22 cellular contexts compared by ENCODE assay signal in genomic region chr15:59366368-59367021, GRCh38. TPM values are rescaled to one million over a fixed set of nuclear protein-coding genes. Genes with fewer than 3 reads are reported as not detected.
A peak's percentile ranks its signal among the peaks of the same experiment; 100 is the strongest.
DNase-seq lines count a peak whose midpoint lies in the region; ATAC-seq, FAIRE-seq and TF ChIP-seq lines count a peak whose summit lies in the region.
"Had no signal": no experiment of that assay in that cellular context is flagged by ENCODE, and none has a peak within 500 bp of the region (broad histone marks: within the 10 kb centered on the region; RNA-seq: fewer than 3 reads in every experiment).

No MANE protein-coding gene starts in this region.

- DNase-seq in A549 (ENCODE audit: low read depth in 1 of 2, low spot score in 1 of 2) (peak in 1 of 2 experiments; percentile 55), HCT116 (ENCODE audit: low read depth, low spot score) (no peak), GM12878 (ENCODE audit: low read depth, low spot score) (no peak), hepatocyte (ENCODE audit: low spot score) (peak; percentile 23), pons (ENCODE audit: low spot score) (no peak), GM10248 (ENCODE audit: extremely low spot score) (no peak), lower leg skin (ENCODE audit: low spot score in 2 of 2) (no peak)
- DNase-seq: activated CD4-positive, alpha-beta T cell treated with anti-CD3 and anti-CD28 coated beads for 1 hour; activated CD8-positive, alpha-beta memory T cell treated with anti-CD3 and anti-CD28 coated beads, Interleukin-2, amount 50 U/mL, for 48 hours; activated naive CD4-positive, alpha-beta T cell treated with anti-CD3 and anti-CD28 coated beads for 36 hours; COR-L47; endodermal cell; kidney glomerular epithelial cell; MM.1S; naive thymus-derived CD4-positive, alpha-beta T cell; NCI-H2029; stimulated activated CD4-positive, alpha-beta T cell treated with anti-CD3 and anti-CD28 coated beads, Interleukin-2, amount 100 ng/mL, for 48 hours; stimulated activated CD8-positive, alpha-beta memory T cell treated with anti-CD3 and anti-CD28 coated beads, Interleukin-4, amount 100 ng/mL, for 48 hours; T-helper 17 cell had no signal

- peak overlapping the region; percentile 43 to 60; a peak in 4 of 6 replicates for H3K27ac ChIP-seq in A549
- H3K27ac ChIP-seq in HCT116 (ENCODE audit: low read depth, low read length): no peak overlapping the region
- no peak overlapping the region for H3K27ac ChIP-seq in GM12878 (ENCODE audit: control insufficient read depth, insufficient read depth)
- peak overlapping the region; percentile 29 for H3K27ac ChIP-seq in hepatocyte
- H3K27ac ChIP-seq: thoracic aorta had no signal

- H3K4me1 ChIP-seq in A549: peaks cover 83% of the 10 kb centered on the region
- peaks cover 10 to 59% of the 10 kb centered on the region in 2 experiments; a peak in 3 of 4 replicates for H3K4me1 ChIP-seq in HCT116 (ENCODE audit: control insufficient read depth in 1 of 2, insufficient read depth in 2 of 2, low read length in 2 of 2)
- peaks cover 10% of the 10 kb centered on the region for H3K4me1 ChIP-seq in GM12878 (ENCODE audit: control insufficient read depth, insufficient read depth, low read length)
- H3K4me1 ChIP-seq in hepatocyte (ENCODE audit: insufficient read depth): peaks cover 4% of the 10 kb centered on the region

- H3K27me3 ChIP-seq in HCT116 (ENCODE audit: insufficient read depth, low read length): no peaks in the 10 kb centered on the region
- no peaks in the 10 kb centered on the region for H3K27me3 ChIP-seq in GM12878 (replicated peaks in 1 of 2; ENCODE audit: control insufficient read depth in 2 of 2, insufficient read depth in 2 of 2, low read length in 1 of 2)
- H3K27me3 ChIP-seq in hepatocyte: no peaks in the 10 kb centered on the region

- peak overlapping the region; percentile 63 for H3K4me2 ChIP-seq in A549
- peak overlapping the region; percentile 14 for H3K4me2 ChIP-seq in HCT116 (ENCODE audit: low read length)
- peak overlapping the region; percentile 64 for H3K4me2 ChIP-seq in GM12878 (ENCODE audit: control insufficient read depth, insufficient read depth)
- no peak overlapping the region for H3K4me2 ChIP-seq in hepatocyte

- in situ Hi-C loops in GM12878 (cut with MboI): no loop called here

- H3K4me3 ChIP-seq in A549 (no peak overlapping the region), HCT116 (replicated peaks in 1 of 2; ENCODE audit: low read depth in 1 of 2, low read length in 2 of 2) (no peak overlapping the region), GM12878 (peak overlapping the region; percentile 75; the same call in 1 of the 2 replicates), hepatocyte (no peak overlapping the region), lower leg skin (ENCODE audit: low read depth, poor library complexity, severe bottlenecking) (no peak overlapping the region)
- H3K4me3 ChIP-seq: thoracic aorta had no signal

- no peaks in the 10 kb centered on the region for H3K36me3 ChIP-seq in HCT116 (ENCODE audit: control insufficient read depth in 1 of 2, insufficient read depth in 2 of 2, low read length in 2 of 2)
- peaks cover 0 to 8% of the 10 kb centered on the region in 2 experiments; a peak in 2 of 4 replicates for H3K36me3 ChIP-seq in GM12878 (ENCODE audit: control insufficient read depth in 2 of 2, insufficient read depth in 2 of 2, low read length in 1 of 2)
- no peaks in the 10 kb centered on the region for H3K36me3 ChIP-seq in hepatocyte (replicated peaks; ENCODE audit: insufficient read depth, low read depth)
- H3K36me3 ChIP-seq: thoracic aorta had no signal

- H3K9ac ChIP-seq in HCT116 (ENCODE audit: low read length) (no peak overlapping the region), GM12878 (ENCODE audit: control insufficient read depth, insufficient read depth, low read length) (no peak overlapping the region)

- FAIRE-seq in A549 (lab: Jason Lieb, UNC) (no peak), GM12878 (lab: Jason Lieb, UNC) (no peak)
- FAIRE-seq: bronchial epithelial cell had no signal

- TF ChIP-seq RAD21 in A549 (conservative IDR thresholded peaks at IDR 0.05 in 1 of 2, IDR thresholded peaks at IDR 0.05 in 1 of 2): no peak
- TF ChIP-seq RAD21 in HCT116 (IDR thresholded peaks at IDR 0.05; ENCODE audit: low read depth): no peak
- TF ChIP-seq RAD21 in GM12878 (IDR thresholded peaks at IDR 0.05; ENCODE audit: insufficient read depth, low read depth, low read length): no peak

- 59% methylated on average over 7 of the region's 7 CpGs for WGBS in A549 (ENCODE audit: missing lambda C conversion rate)
- WGBS in GM12878 (ENCODE audit: insufficient coverage, insufficient replicate concordance, low lambda C conversion rate, missing lambda C conversion rate): 65% methylated on average over 6 of the region's 7 CpGs
- WGBS in hepatocyte (ENCODE audit: low lambda C conversion rate, missing lambda C conversion rate): 53% methylated on average over 7 of the region's 7 CpGs
- WGBS in lower leg skin, 2 donors: 56% methylated on average over 7 of the region's 7 CpGs

- intact Hi-C loops in HCT116 (cut with micrococcal nuclease) (no loop called here), GM12878 (cut with micrococcal nuclease; ENCODE audit: unreplicated experiment) (loop anchor here (1.0 kb wide), 1 partner anchor 35 kb away; no protein-coding TSS in a partner anchor), lower leg skin (cut with DNase I; ENCODE audit: low total_unique reads) (loop anchor here (2.0 kb wide), 1 partner anchor 14 kb away; no protein-coding TSS in a partner anchor)

- SMC1A ChIA-PET in GM12878 (lab: Charles Lee; ENCODE audit: uncharacterized antibody, unreplicated experiment): interaction anchor here (0.9 to 2.5 kb wide), 9 partner anchors 9 to 119 kb away, joined by 3 to 7 read pairs (median 7); no protein-coding TSS in a partner anchor

- H4K20me1 ChIP-seq in HCT116 (ENCODE audit: insufficient read depth): no peaks in the 10 kb centered on the region
- no peaks in the 10 kb centered on the region; the same call in 1 of the 2 replicates for H4K20me1 ChIP-seq in GM12878 (ENCODE audit: control insufficient read depth, insufficient read depth)
- H4K20me1 ChIP-seq in hepatocyte (ENCODE audit: insufficient read depth, poor library complexity, severe bottlenecking): peaks cover 9% of the 10 kb centered on the region

- TF ChIP-seq EP300 in A549 (IDR thresholded peaks at IDR 0.05): no peak
- TF ChIP-seq EP300 in GM12878 (IDR thresholded peaks at IDR 0.05; ENCODE audit: borderline replicate concordance in 1 of 2, control insufficient read depth in 1 of 2, low read depth in 2 of 2, low read length in 2 of 2): no peak

- H2AFZ ChIP-seq in HCT116 (ENCODE audit: low read depth, low read length, poor library complexity, severe bottlenecking) (no peak overlapping the region), GM12878 (ENCODE audit: control insufficient read depth, low read depth, low read length) (no peak overlapping the region), hepatocyte (no peak overlapping the region)

- H3K79me2 ChIP-seq in HCT116 (ENCODE audit: insufficient read depth, low read length) (peaks cover 89% of the 10 kb centered on the region), GM12878 (ENCODE audit: control insufficient read depth, insufficient read depth, low read length) (peaks cover 94% of the 10 kb centered on the region), hepatocyte (peaks cover 91% of the 10 kb centered on the region)

- no peak for TF ChIP-seq POLR2A in A549 (IDR thresholded peaks at IDR 0.05; ENCODE audit: low read length)
- TF ChIP-seq POLR2A in HCT116 (IDR thresholded peaks at IDR 0.05; ENCODE audit: borderline replicate concordance, extremely low read depth, insufficient read depth, insufficient read length): no peak
- no peak for TF ChIP-seq POLR2A in GM12878 (IDR thresholded peaks at IDR 0.05; ENCODE audit: low read depth, low read length)
- no peak for TF ChIP-seq POLR2A in lower leg skin (IDR thresholded peaks at IDR 0.05)

- H3K9me3 ChIP-seq in A549: no peaks in the 10 kb centered on the region
- no peaks in the 10 kb centered on the region for H3K9me3 ChIP-seq in HCT116 (ENCODE audit: control insufficient read depth in 1 of 2, insufficient read depth in 1 of 2, low read depth in 1 of 2, low read length in 2 of 2)
- H3K9me3 ChIP-seq in GM12878 (replicated peaks; ENCODE audit: control insufficient read depth, insufficient read depth, low read length): no peaks in the 10 kb centered on the region; the same call in 2 of the 3 replicates
- no peaks in the 10 kb centered on the region for H3K9me3 ChIP-seq in hepatocyte (ENCODE audit: low read depth)
- H3K9me3 ChIP-seq: thoracic aorta had no signal

- H3K9me2 ChIP-seq in HCT116 (ENCODE audit: insufficient read depth): no peaks in the 10 kb centered on the region
- H3K9me2 ChIP-seq in hepatocyte (replicated peaks; ENCODE audit: insufficient read depth): no peaks in the 10 kb centered on the region

- TF ChIP-seq CTCF in A549 (IDR thresholded peaks at IDR 0.05) (no peak), HCT116 (IDR thresholded peaks at IDR 0.05 in 2 of 3, conservative IDR thresholded peaks at IDR 0.05 in 1 of 3; ENCODE audit: borderline replicate concordance in 1 of 3, insufficient read depth in 1 of 3, low read depth in 2 of 3, low read length in 2 of 3) (no peak), GM12878 (IDR thresholded peaks at IDR 0.05 in 2 of 3, conservative IDR thresholded peaks at IDR 0.05 in 1 of 3; ENCODE audit: control insufficient read depth in 2 of 3, extremely low read depth in 1 of 3, insufficient read depth in 1 of 3, low read depth in 3 of 3, low read length in 3 of 3) (no peak), hepatocyte (IDR thresholded peaks at IDR 0.05; ENCODE audit: poor library complexity) (no peak), GM10248 (IDR thresholded peaks at IDR 0.05; ENCODE audit: control extremely low read depth, extremely low read depth, low read depth, missing control alignments) (no peak), lower leg skin (IDR thresholded peaks at IDR 0.05) (no peak)

- CTCF ChIA-PET in A549 (lab: Yijun Ruan, JAX) (interaction anchor here (0.6 to 2.6 kb wide), 4 partner anchors 10 to 163 kb away, joined by 3 to 10 read pairs (median 4); no protein-coding TSS in a partner anchor), HCT116 (lab: Charles Lee) (no interaction called here), GM12878 (lab: Yijun Ruan, JAX) (interaction anchor here (0.8 to 1.2 kb wide), 3 partner anchors 29 to 137 kb away, joined by 3 read pairs; no protein-coding TSS in a partner anchor), GM10248 (lab: Yijun Ruan, JAX) (interaction anchor here (1.1 to 1.6 kb wide), 4 partner anchors 9 to 66 kb away, joined by 3 read pairs; no protein-coding TSS in a partner anchor)

- RAD21 ChIA-PET in HCT116 (lab: Charles Lee; ENCODE audit: low non-redundant PET in 1 of 2, low total read pairs in 2 of 2, uncharacterized antibody in 2 of 2, unreplicated experiment in 2 of 2): no interaction called here
- RAD21 ChIA-PET in GM12878 (lab: Charles Lee; ENCODE audit: unreplicated experiment): interaction anchor here (0.6 to 1.7 kb wide), 9 partner anchors 8 to 169 kb away, joined by 3 to 4 read pairs (median 4); no protein-coding TSS in a partner anchor

- POLR2A ChIA-PET in A549 (lab: Yijun Ruan, JAX): no interaction called here
- POLR2A ChIA-PET in HCT116 (lab: Charles Lee): no interaction called here
- POLR2A ChIA-PET in GM12878 (lab: Charles Lee): interaction anchor here (0.6 to 2.1 kb wide), 2 partner anchors 30 to 52 kb away, joined by 4 to 7 read pairs; no protein-coding TSS in a partner anchor
- POLR2A ChIA-PET in GM10248 (lab: Yijun Ruan, JAX): interaction anchor here (1.0 kb wide), 1 partner anchor 11 kb away, joined by 3 read pairs; no protein-coding TSS in a partner anchor

- ATAC-seq in A549 (no peak), HCT116 (peak; percentile 30; the same call in 1 of the 2 replicates), GM12878 (peak; percentile 10), GM18868 (IDR thresholded peaks at IDR 0.05; ENCODE audit: unreplicated experiment) (no peak)
- ATAC-seq: naive thymus-derived CD4-positive, alpha-beta T cell; T-helper 17 cell had no signal

- BruUV-seq in HCT116 (replicated peaks; lab: Mats Ljungman, UMichigan): no TSS peak
- BruUV-seq in GM12878 (replicated peaks; lab: Mats Ljungman, UMichigan): no TSS peak

RNA-seq across cellular contexts. Expression of gene MYO1E, which starts 6.2 kb away (rescaled TPM):
- 451 and 497 TPM in 2 replicates for polyA plus RNA-seq in A549 (2011; rRNA removed)
- polyA plus RNA-seq in A549 (2012; cell fraction: cytosol; rRNA removed): 76.7 and 101 TPM in 2 replicates
- polyA plus RNA-seq in A549 (2012; cell fraction: nucleus; rRNA removed): 251 and 264 TPM in 2 replicates
- 168 to 202 TPM (median 181 TPM) in 3 replicates for polyA plus RNA-seq in A549 (2017; fragmentation: RNase III; extraction: RNeasy Plus Mini Kit Qiagen cat#74134 plus additional on column Dnase treatment)
- 285 and 317 TPM in 2 replicates for polyA minus RNA-seq in A549 (2011; rRNA and poly(A)+ RNA removed)
- 182 TPM for total RNA-seq in HCT116 (2021; ENCODE audit: unreplicated experiment)
- 54.4 and 70.8 TPM in 2 replicates for polyA plus RNA-seq in HCT116 (2012)
- total RNA-seq in GM12878 (2013; cell fraction: nucleolus; rRNA removed): 732 and 834 TPM in 2 replicates
- 55.9 and 59.3 TPM in 2 replicates for total RNA-seq in GM12878 (2014; rRNA removed)
- 70.5 and 76.5 TPM in 2 replicates for total RNA-seq in GM12878 (2014; rRNA removed; fragmentation: Illumina TruSeq; extraction: Trizol)
- total RNA-seq in GM12878 (2021): 256 and 266 TPM in 2 replicates
- polyA plus RNA-seq in GM12878 (2011; ENCODE audit: low read depth): 15.6 TPM
- 33.3 and 68.3 TPM in 2 replicates for polyA plus RNA-seq in GM12878 (2011; rRNA removed)
- 16.2 and 18.4 TPM in 2 replicates for polyA plus RNA-seq in GM12878 (2011; cell fraction: cytosol; rRNA removed)
- polyA plus RNA-seq in GM12878 (2011; cell fraction: nucleus; rRNA removed): 21.3 TPM in 2 replicates
- 92.0 and 138 TPM in 2 replicates for polyA plus RNA-seq in GM12878 (2012)
- polyA plus RNA-seq in GM12878 (2014; fragmentation: Illumina TruSeq; extraction: Trizol): 77.9 and 93.5 TPM in 2 replicates
- 10 to 100 TPM; 10.3 to 27.5 TPM for polyA plus RNA-seq in GM12878 (2014; fragmentation: Nextera tagmentation; extraction: Ambion mirVana)
- polyA plus RNA-seq in GM12878 (2014; rRNA removed): 43.7 and 46.9 TPM in 2 replicates
- 100 to 1,000 TPM; 189 to 191 TPM for polyA plus RNA-seq in GM12878 (2016; fragmentation: Nextera tagmentation; extraction: Ambion mirVana)
- 25.2 and 53.3 TPM in 2 replicates for polyA minus RNA-seq in GM12878 (2011; rRNA and poly(A)+ RNA removed)
- 11.1 TPM in 2 replicates for polyA minus RNA-seq in GM12878 (2011; cell fraction: cytosol; rRNA and poly(A)+ RNA removed)
- polyA minus RNA-seq in GM12878 (2011; cell fraction: nucleus; rRNA and poly(A)+ RNA removed): 42.3 and 48.9 TPM in 2 replicates
- total RNA-seq in hepatocyte: 98.2 and 111 TPM in 2 replicates
- polyA plus RNA-seq in hepatocyte: 107 and 129 TPM in 2 replicates
- 100 to 1,000 TPM; 134 to 218 (median 183) TPM for total RNA-seq in lower leg skin
- polyA plus RNA-seq: naive thymus-derived CD4-positive, alpha-beta T cell had no signal

Comparison
In these comparisons a context has a peak if more than half of its experiments do, and no peak if none do; other contexts are left out.
1. ATAC-seq: peak in HCT116 (single experiment) and GM12878 (single experiment); none in A549 (0 of 2) and GM18868 (single experiment).
2. H3K27ac ChIP-seq: peak in A549 (2 of 2) and hepatocyte (single experiment); none in HCT116 (single experiment) and GM12878 (single experiment).
3. POLR2A ChIA-PET loops: an anchor here in GM12878 (0.6 to 2.1 kb wide) and GM10248 (1.0 kb wide); none called in A549 and HCT116.